ENCODE assay signal across 17 cellular contexts in the genomic region with DNA sequence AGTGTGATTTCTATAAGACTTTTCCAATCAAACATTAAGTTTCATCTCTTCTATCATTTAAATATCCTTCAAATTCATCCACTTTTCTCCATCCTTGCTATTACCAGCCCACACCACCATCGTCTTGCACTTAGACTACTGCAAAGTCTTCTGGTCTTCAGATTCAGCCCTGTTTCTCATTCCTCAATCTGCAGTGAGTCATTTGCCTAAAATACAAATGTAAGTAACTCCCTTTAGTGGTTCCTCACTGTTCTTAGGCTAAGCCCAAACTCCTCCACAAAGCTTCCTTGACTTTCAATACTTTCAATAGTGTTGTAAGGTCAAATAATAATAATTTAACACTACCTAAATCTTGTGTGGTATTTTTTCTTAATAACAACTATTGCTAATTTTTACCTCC.
DNase-seq lines count a peak whose midpoint lies in the region; ATAC-seq and TF ChIP-seq lines count a peak whose summit lies in the region.
"Had no signal": no experiment of that assay in that cellular context is flagged by ENCODE, and none has a peak within 500 bp of the region (broad histone marks: within the 10 kb centered on the region; RNA-seq: fewer than 3 reads in every experiment).

No MANE protein-coding gene starts in this region.

- ATAC-seq in GM21723 (IDR thresholded peaks at IDR 0.05; ENCODE audit: unreplicated experiment), result no peak
- ATAC-seq: natural killer cell, WTC11 had no signal

- H3K9ac ChIP-seq in SK-N-MC (ENCODE audit: insufficient read length) (no peak overlapping the region), skeletal muscle tissue (ENCODE audit: low read depth in 1 of 3, low read length in 3 of 3) (peak overlapping the region in 1 of 3 donors; percentile 25)

- no peaks in the 10 kb centered on the region for H3K9me3 ChIP-seq in SK-N-MC (ENCODE audit: low read depth, low read length)
- no peaks in the 10 kb centered on the region for H3K9me3 ChIP-seq in skeletal muscle tissue (ENCODE audit: control insufficient read depth in 3 of 3, low read length in 3 of 3)
- H3K9me3 ChIP-seq: transverse colon had no signal

- H3K36me3 ChIP-seq in SK-N-MC (ENCODE audit: insufficient read depth, low read length) (peaks cover 7% of the 10 kb centered on the region; the same call in 1 of the 2 replicates), skeletal muscle tissue (ENCODE audit: control insufficient read depth in 3 of 3, insufficient read depth in 3 of 3, low read length in 3 of 3) (peaks cover 0 to 5% (median 0%) of the 10 kb centered on the region in 3 donors)

- H3K4me1 ChIP-seq in skeletal muscle tissue (ENCODE audit: control insufficient read depth in 3 of 3, insufficient read depth in 3 of 3, low read length in 3 of 3), result peaks cover 5 to 11% (median 9%) of the 10 kb centered on the region in 3 donors

- no peak for TF ChIP-seq CTCF in fibroblast of the aortic adventitia (IDR thresholded peaks at IDR 0.05; ENCODE audit: insufficient read depth, low read length)

- no peaks in the 10 kb centered on the region for H3K27me3 ChIP-seq in skeletal muscle tissue (ENCODE audit: control insufficient read depth in 3 of 3, insufficient read depth in 3 of 3, low read length in 3 of 3)
- H3K27me3 ChIP-seq: transverse colon had no signal

- no peak overlapping the region for H3K4me3 ChIP-seq in SK-N-MC
- H3K4me3 ChIP-seq in fibroblast of the aortic adventitia (ENCODE audit: low read depth, low read length), result no peak overlapping the region
- no peak overlapping the region for H3K4me3 ChIP-seq in skeletal muscle tissue (ENCODE audit: low read length in 3 of 3)
- H3K4me3 ChIP-seq: transverse colon had no signal

- H3K27ac ChIP-seq in SK-N-MC, result 0 out of 2 replicates have a peak overlapping the region, but pooled peaks have one; percentile 16
- H3K27ac ChIP-seq in skeletal muscle tissue (ENCODE audit: low read depth, low read length), result peak overlapping the region; percentile 39
- H3K27ac ChIP-seq: 22Rv1, transverse colon had no signal

- DNase-seq in NOMO-1 treated with DMSO at 0.1 percent for 48 hours (lab: John Stamatoyannopoulos, UW; ENCODE audit: unreplicated experiment) (peak; percentile 20), NOMO-1 treated with dmso at 0.1 percent for 144 hours (lab: John Stamatoyannopoulos, UW; ENCODE audit: unreplicated experiment) (no peak), SK-N-MC (ENCODE audit: low read depth, low spot score) (no peak), fibroblast of the aortic adventitia (ENCODE audit: low read depth) (peak; percentile 64), NCI-H345 (lab: John Stamatoyannopoulos, UW) (no peak), NCI-H345 treated with DMSO at 0.1 percent for 48 hours (lab: John Stamatoyannopoulos, UW; ENCODE audit: unreplicated experiment) (no peak)
- DNase-seq: GDM1, hypothalamus, left cardiac atrium, MM.1S, natural killer cell, NCI-H2171, transverse colon had no signal

Comparison
In these comparisons a context has a peak if more than half of its experiments do, and no peak if none do; other contexts are left out.
1. DNase-seq: peak in NOMO-1 treated with DMSO at 0.1 percent for 48 hours (single experiment) and fibroblast of the aortic adventitia (single experiment); none in NOMO-1 treated with dmso at 0.1 percent for 144 hours (single experiment), SK-N-MC (single experiment), NCI-H345 (single experiment) and NCI-H345 treated with DMSO at 0.1 percent for 48 hours (single experiment).